In genomic region chr5:1921711-1922110, GRCh38 we compare ENCODE assay signal across 11 cellular contexts. TPM values are rescaled to one million over a fixed set of nuclear protein-coding genes. Genes with fewer than 3 reads are reported as not detected.
"Had no signal": no experiment of that assay in that cellular context is flagged by ENCODE, and none has a peak within 500 bp of the region (broad histone marks: within the 10 kb centered on the region; RNA-seq: fewer than 3 reads in every experiment).

No MANE protein-coding gene starts in this region.

- FAIRE-seq: HepG2 had no signal

- ATAC-seq: HCT116, HepG2 had no signal

- DNase-seq: GM23248, GOT3, H7, HFFc6, KG1 had no signal

- H3K36me3 ChIP-seq: HAP-1 had no signal

- H3K4me1 ChIP-seq: HAP-1 had no signal

- H3K9ac ChIP-seq: GM23248 had no signal

- H3K27ac ChIP-seq: GM23248 had no signal

- H2AFZ ChIP-seq: GM23248 had no signal

- H3K9me3 ChIP-seq: HAP-1 had no signal

- H3K4me3 ChIP-seq: GM23248, HAP-1 had no signal

RNA-seq across cellular contexts. Expression of gene IRX4, which starts 39.0 kb away (rescaled TPM):
- total RNA-seq: GM23248, H4, HepG2, HFFc6, HT-29 had no signal
- polyA plus RNA-seq: GM23248, HepG2, IgD-negative memory B cell had no signal
